Comparison of ENCODE assay signal across 13 cellular contexts in the genomic region with DNA sequence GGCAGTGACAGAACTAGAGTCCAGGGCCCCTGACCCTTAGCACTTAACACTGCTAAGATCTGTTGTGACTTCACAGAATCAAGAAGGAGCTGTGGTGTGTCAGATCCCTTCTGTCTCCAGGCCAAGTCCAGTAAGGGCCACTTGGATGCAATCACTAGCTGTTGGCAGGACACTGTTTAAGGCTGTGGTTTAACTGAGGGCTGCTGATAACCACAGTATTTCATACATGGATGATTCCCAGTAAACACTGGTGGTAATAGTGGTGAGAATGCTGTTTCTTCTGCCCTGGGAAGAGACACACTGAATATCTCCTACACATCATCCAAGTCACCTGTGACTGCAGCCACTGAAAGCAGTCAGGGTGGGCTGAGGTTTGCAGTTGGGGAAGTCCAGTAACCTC.
DNase-seq lines count a peak whose midpoint lies in the region; ATAC-seq and TF ChIP-seq lines count a peak whose summit lies in the region.
"Had no signal": no experiment of that assay in that cellular context is flagged by ENCODE, and none has a peak within 500 bp of the region (broad histone marks: within the 10 kb centered on the region; RNA-seq: fewer than 3 reads in every experiment).

No MANE protein-coding gene starts in this region.

- no peaks in the 10 kb centered on the region for H3K36me3 ChIP-seq in hepatocyte (replicated peaks; ENCODE audit: insufficient read depth, low read depth)

- TF ChIP-seq CTCF in hepatocyte (IDR thresholded peaks at IDR 0.05; ENCODE audit: poor library complexity), result no peak

- no peaks in the 10 kb centered on the region for H3K36me3 Mint-ChIP-seq in activated naive CD8-positive, alpha-beta T cell treated with anti-CD3 and anti-CD28 coated beads for 36 hours
- no peaks in the 10 kb centered on the region for H3K36me3 Mint-ChIP-seq in effector memory CD8-positive, alpha-beta T cell (ENCODE audit: insufficient read depth)
- H3K36me3 Mint-ChIP-seq: CD14-positive monocyte had no signal

- H3K27ac Mint-ChIP-seq in activated naive CD8-positive, alpha-beta T cell treated with anti-CD3 and anti-CD28 coated beads for 36 hours, result no peak overlapping the region
- no peak overlapping the region for H3K27ac Mint-ChIP-seq in effector memory CD8-positive, alpha-beta T cell
- H3K27ac Mint-ChIP-seq: activated CD8-positive, alpha-beta T cell treated with anti-CD3 and anti-CD28 coated beads for 36 hours; CD14-positive monocyte had no signal

- no peaks in the 10 kb centered on the region for H3K79me2 ChIP-seq in hepatocyte

- no peaks in the 10 kb centered on the region for H4K20me1 ChIP-seq in hepatocyte (ENCODE audit: insufficient read depth, poor library complexity, severe bottlenecking)

- H3K9me3 Mint-ChIP-seq in activated naive CD8-positive, alpha-beta T cell treated with anti-CD3 and anti-CD28 coated beads for 36 hours, result peaks cover 2% of the 10 kb centered on the region
- no peaks in the 10 kb centered on the region for H3K9me3 Mint-ChIP-seq in effector memory CD8-positive, alpha-beta T cell
- H3K9me3 Mint-ChIP-seq: activated CD8-positive, alpha-beta T cell treated with anti-CD3 and anti-CD28 coated beads for 36 hours had no signal

- no peak overlapping the region for H3K4me3 Mint-ChIP-seq in activated naive CD8-positive, alpha-beta T cell treated with anti-CD3 and anti-CD28 coated beads for 36 hours
- H3K4me3 Mint-ChIP-seq in effector memory CD8-positive, alpha-beta T cell, result no peak overlapping the region
- H3K4me3 Mint-ChIP-seq: activated CD8-positive, alpha-beta T cell treated with anti-CD3 and anti-CD28 coated beads for 36 hours; CD14-positive monocyte had no signal

- H3K9me2 ChIP-seq in hepatocyte (replicated peaks; ENCODE audit: insufficient read depth), result no peaks in the 10 kb centered on the region

- H3K4me3 ChIP-seq in hepatocyte, result no peak overlapping the region

- no peak overlapping the region for H3K27ac ChIP-seq in hepatocyte

- DNase-seq in EH (ENCODE audit: low read depth), result peak; percentile 1
- peak; percentile 4 for DNase-seq in activated naive CD8-positive, alpha-beta T cell treated with anti-CD3 and anti-CD28 coated beads for 36 hours
- peak; percentile 58 for DNase-seq in kidney glomerular epithelial cell (lab: John Stamatoyannopoulos, UW)
- no peak for DNase-seq in effector memory CD8-positive, alpha-beta T cell
- no peak for DNase-seq in hepatocyte (ENCODE audit: low spot score)
- DNase-seq: activated CD8-positive, alpha-beta T cell treated with anti-CD3 and anti-CD28 coated beads for 36 hours; erythroblast; IMR-90; T1000 had no signal

- no peaks in the 10 kb centered on the region for H3K9me3 ChIP-seq in hepatocyte (ENCODE audit: low read depth)

- H3K4me1 ChIP-seq in hepatocyte (ENCODE audit: insufficient read depth), result no peaks in the 10 kb centered on the region

- ATAC-seq in HG03565 (IDR thresholded peaks at IDR 0.05; ENCODE audit: unreplicated experiment), result peak; percentile 49
- ATAC-seq in effector memory CD8-positive, alpha-beta T cell (replicated peaks), result no peak
- ATAC-seq in HG02759 (IDR thresholded peaks at IDR 0.05; ENCODE audit: unreplicated experiment), result no peak
- no peak for ATAC-seq in esophagus mucosa
- ATAC-seq: activated CD8-positive, alpha-beta T cell treated with anti-CD3 and anti-CD28 coated beads for 36 hours had no signal

- no peaks in the 10 kb centered on the region for H3K27me3 ChIP-seq in hepatocyte

- H3K4me1 Mint-ChIP-seq in activated naive CD8-positive, alpha-beta T cell treated with anti-CD3 and anti-CD28 coated beads for 36 hours, result peaks cover 4% of the 10 kb centered on the region
- H3K4me1 Mint-ChIP-seq in effector memory CD8-positive, alpha-beta T cell (ENCODE audit: low read depth in 2 of 2), result no peaks in the 10 kb centered on the region

- peaks cover 3% of the 10 kb centered on the region for H3K27me3 Mint-ChIP-seq in activated naive CD8-positive, alpha-beta T cell treated with anti-CD3 and anti-CD28 coated beads for 36 hours
- H3K27me3 Mint-ChIP-seq in effector memory CD8-positive, alpha-beta T cell, result peaks cover 16 to 17% of the 10 kb centered on the region in 2 donors
- H3K27me3 Mint-ChIP-seq: activated CD8-positive, alpha-beta T cell treated with anti-CD3 and anti-CD28 coated beads for 36 hours had no signal

- no peak overlapping the region for H2AFZ ChIP-seq in hepatocyte

- H3K4me2 ChIP-seq in hepatocyte, result no peak overlapping the region

Comparison
In these comparisons a context has a peak if more than half of its experiments do, and no peak if none do; other contexts are left out.
1. DNase-seq: peak in EH (single experiment), activated naive CD8-positive, alpha-beta T cell treated with anti-CD3 and anti-CD28 coated beads for 36 hours (single experiment) and kidney glomerular epithelial cell (single experiment); none in effector memory CD8-positive, alpha-beta T cell (0 of 3) and hepatocyte (single experiment).